ENCODE assay signal across 19 cellular contexts in the genomic region with DNA sequence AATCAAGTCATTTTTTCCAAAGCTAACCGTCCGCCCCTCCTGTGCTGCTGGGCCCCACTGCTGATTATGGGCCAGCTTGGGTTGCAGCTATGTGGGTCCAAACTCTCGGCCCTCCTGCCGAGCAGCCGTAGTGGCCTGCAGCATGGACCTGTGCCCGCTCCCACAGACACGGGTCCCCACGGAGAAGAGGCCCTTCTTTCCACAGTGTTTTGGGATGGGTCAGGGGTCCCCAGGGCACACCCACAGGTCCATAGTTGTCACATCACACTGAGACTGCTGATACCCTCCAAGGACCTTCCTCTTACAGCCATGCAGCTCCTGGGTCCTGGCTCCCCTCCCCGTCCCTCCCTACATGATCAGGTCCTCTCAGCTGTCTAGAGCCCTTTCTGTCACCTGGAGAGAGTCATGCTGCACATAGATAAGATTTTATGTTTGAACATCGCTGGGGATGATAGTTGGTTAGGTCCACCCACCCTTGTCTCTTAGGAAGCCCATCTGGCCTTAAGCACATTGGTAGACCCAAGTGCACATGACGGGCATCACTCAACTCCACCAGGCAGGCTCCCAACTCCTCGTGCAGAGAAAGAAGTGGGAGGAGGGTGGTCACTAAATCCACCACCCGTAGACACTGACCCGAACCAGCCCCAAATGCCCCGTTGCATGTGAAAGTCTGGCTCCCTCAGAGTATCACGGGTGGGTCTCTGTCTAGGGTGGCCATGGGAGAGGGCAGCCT. TPM values are rescaled to one million over a fixed set of nuclear protein-coding genes. Genes with fewer than 3 reads are reported as not detected.
DNase-seq lines count a peak whose midpoint lies in the region; ATAC-seq, FAIRE-seq and TF ChIP-seq lines count a peak whose summit lies in the region.
"Had no signal": no experiment of that assay in that cellular context is flagged by ENCODE, and none has a peak within 500 bp of the region (broad histone marks: within the 10 kb centered on the region; RNA-seq: fewer than 3 reads in every experiment).

No MANE protein-coding gene starts in this region.

- peak overlapping the region; percentile 83 for H3K27ac ChIP-seq in K562 (ENCODE audit: extremely low read depth, low read depth, low read length)
- H3K27ac ChIP-seq: foreskin keratinocyte, HL-60, KMS-11 had no signal

- WGBS in K562 (ENCODE audit: insufficient coverage, low coverage, missing lambda C conversion rate): 18% methylated on average over 12 of the region's 16 CpGs

- CTCF ChIA-PET in K562 (lab: Yijun Ruan, JAX; ENCODE audit: low intra/inter-chr PET ratio): no interaction called here

- DNase-seq in GF-D8 (lab: John Stamatoyannopoulos, UW): peak; percentile 11
- DNase-seq in NB4 (ENCODE audit: low read depth): peak; percentile 41
- peak; percentile 61 to 80 (median 64) for DNase-seq in K562 (ENCODE audit: extremely low read depth in 1 of 4, low spot score in 3 of 4)
- peak; percentile 30 for DNase-seq in sciatic nerve (ENCODE audit: low spot score)
- no peak for DNase-seq in GM19238 (ENCODE audit: insufficient read length, low spot score)
- DNase-seq in NCI-H82 treated with DMSO at 0.1 percent for 48 hours (lab: John Stamatoyannopoulos, UW; ENCODE audit: unreplicated experiment): no peak
- DNase-seq: central memory CD4-positive, alpha-beta T cell; DMS153; foreskin keratinocyte; left ventricle myocardium superior; NCI-H1417 treated with DMSO at 0.1 percent for 48 hours; NCI-H226; SHP77 treated with DMSO at 0.1 percent for 48 hours; substantia nigra had no signal

- FAIRE-seq in K562 (lab: Jason Lieb, UNC): peak; percentile 90

- no peaks in the 10 kb centered on the region for H3K9me3 ChIP-seq in K562 (replicated peaks; ENCODE audit: control insufficient read depth, insufficient read depth, low read depth, low read length)

- ATAC-seq in K562: peak; percentile 62
- ATAC-seq in sciatic nerve: no peak
- no peak for ATAC-seq in HG02798 (IDR thresholded peaks at IDR 0.05; ENCODE audit: poor library complexity, unreplicated experiment)

- peak overlapping the region; percentile 60 to 83; a peak in 3 of 4 replicates for H3K9ac ChIP-seq in K562 (ENCODE audit: insufficient read depth in 1 of 2, low read depth in 2 of 2, low read length in 2 of 2)
- H3K9ac ChIP-seq: KMS-11 had no signal

- TF ChIP-seq POLR2A in NB4 (IDR thresholded peaks at IDR 0.05; ENCODE audit: extremely low read depth, insufficient read length): no peak
- TF ChIP-seq POLR2A in K562 (conservative IDR thresholded peaks at IDR 0.05): no peak

- no TSS peak for BruUV-seq in K562 (replicated peaks; lab: Mats Ljungman, UMichigan)

- no peak for TF ChIP-seq RAD21 in K562 (CRISPR knock-in tag; conservative IDR thresholded peaks at IDR 0.05 in 1 of 2, IDR thresholded peaks at IDR 0.05 in 1 of 2)

- peak; percentile 67; the same call in 1 of the 2 replicates for TF ChIP-seq EP300 in K562 (IDR thresholded peaks at IDR 0.05; ENCODE audit: low read length)

- no peaks in the 10 kb centered on the region for H4K20me1 ChIP-seq in K562 (replicated peaks; ENCODE audit: control insufficient read depth, insufficient read depth, low read length)

- intact Hi-C loops in K562 (cut with micrococcal nuclease) (loop anchor here (10.0 kb wide), 1 partner anchor 147 kb away; a partner anchor contains a TSS), sciatic nerve (cut with DNase I) (no loop called here)

- H3K4me3 ChIP-seq in NB4 (ENCODE audit: low read depth, low read length) (peak overlapping the region; percentile 81), K562 (peak overlapping the region; percentile 29)

- no peaks in the 10 kb centered on the region for H3K27me3 ChIP-seq in K562 (ENCODE audit: control insufficient read depth in 2 of 2, insufficient read depth in 2 of 2, low read length in 2 of 2)

- peak overlapping the region; percentile 74 for H3K4me2 ChIP-seq in K562 (ENCODE audit: insufficient read depth, low read length)
- H3K4me2 ChIP-seq: KMS-11 had no signal

- POLR2A ChIA-PET in K562 (lab: Yijun Ruan, JAX): no interaction called here

- H3K4me1 ChIP-seq in K562 (replicated peaks in 1 of 2; ENCODE audit: control insufficient read depth in 2 of 2, insufficient read depth in 2 of 2, low read length in 2 of 2): peaks cover 36 to 54% of the 10 kb centered on the region in 2 experiments

- TF ChIP-seq CTCF in NB4 (IDR thresholded peaks at IDR 0.05; ENCODE audit: low read depth, low read length) (no peak), K562 (IDR thresholded peaks at IDR 0.05 in 2 of 3, conservative IDR thresholded peaks at IDR 0.05 in 1 of 3; ENCODE audit: insufficient read depth in 2 of 3, low read depth in 1 of 3, low read length in 3 of 3) (no peak)

- H3K79me2 ChIP-seq in K562 (ENCODE audit: control insufficient read depth, insufficient read depth, low read length): no peaks in the 10 kb centered on the region

- in situ Hi-C loops in K562 (cut with MboI): loop anchor here (5.0 kb wide), 1 partner anchor 80 kb away; no protein-coding TSS in a partner anchor

- H3K9me1 ChIP-seq in K562 (ENCODE audit: control insufficient read depth, insufficient read depth, low read length): no peaks in the 10 kb centered on the region

- no peaks in the 10 kb centered on the region; the same call in 2 of the 3 replicates for H3K36me3 ChIP-seq in K562 (ENCODE audit: control insufficient read depth, insufficient read depth, low read length)

- H2AFZ ChIP-seq in K562 (ENCODE audit: low read depth, low read length): peak overlapping the region; percentile 85

TF ChIP-seq in K562, 482 proteins besides CTCF, POLR2A, EP300 and RAD21 (continues in another document):
- TF ChIP-seq RAD51 (IDR thresholded peaks at IDR 0.05; ENCODE audit: borderline replicate concordance, low read depth) (no peak), JUND (IDR thresholded peaks at IDR 0.05; ENCODE audit: borderline replicate concordance, low read depth, low read length) (0 out of 2 replicates have a peak, but pooled peaks have one; percentile 28), JUND (tag; IDR thresholded peaks at IDR 0.05; ENCODE audit: borderline replicate concordance, low read depth, low read length) (no peak; the same call in 2 of the 3 replicates), PML (IDR thresholded peaks at IDR 0.05; ENCODE audit: low read length) (peak; percentile 75; the same call in 1 of the 2 replicates), GATA2 (CRISPR knock-in tag; IDR thresholded peaks at IDR 0.05) (peak; percentile 79)
- TF ChIP-seq, protein P1, sequence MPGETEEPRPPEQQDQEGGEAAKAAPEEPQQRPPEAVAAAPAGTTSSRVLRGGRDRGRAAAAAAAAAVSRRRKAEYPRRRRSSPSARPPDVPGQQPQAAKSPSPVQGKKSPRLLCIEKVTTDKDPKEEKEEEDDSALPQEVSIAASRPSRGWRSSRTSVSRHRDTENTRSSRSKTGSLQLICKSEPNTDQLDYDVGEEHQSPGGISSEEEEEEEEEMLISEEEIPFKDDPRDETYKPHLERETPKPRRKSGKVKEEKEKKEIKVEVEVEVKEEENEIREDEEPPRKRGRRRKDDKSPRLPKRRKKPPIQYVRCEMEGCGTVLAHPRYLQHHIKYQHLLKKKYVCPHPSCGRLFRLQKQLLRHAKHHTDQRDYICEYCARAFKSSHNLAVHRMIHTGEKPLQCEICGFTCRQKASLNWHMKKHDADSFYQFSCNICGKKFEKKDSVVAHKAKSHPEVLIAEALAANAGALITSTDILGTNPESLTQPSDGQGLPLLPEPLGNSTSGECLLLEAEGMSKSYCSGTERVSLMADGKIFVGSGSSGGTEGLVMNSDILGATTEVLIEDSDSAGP (CRISPR knock-in tag; IDR thresholded peaks at IDR 0.05): no peak

RNA-seq across cellular contexts. Expression of a gene that starts 17.5 kb away (rescaled TPM):
- 1.3 and 2.8 TPM in 2 replicates for total RNA-seq in K562 (2011; cell fraction: chromatin; rRNA removed; ENCODE audit: low replicate concordance)
- total RNA-seq in K562 (2011; cell fraction: nucleolus; rRNA removed): 2.0 and 2.2 TPM in 2 replicates
- total RNA-seq in K562 (2011; cell fraction: nucleoplasm; rRNA removed): 1.5 and 2.7 TPM in 2 replicates
- total RNA-seq in K562 (2014; rRNA removed): 0.08 and 0.18 TPM in 2 replicates
- 0.11 and 0.16 TPM in 2 replicates for total RNA-seq in K562 (2014; rRNA removed; fragmentation: Illumina TruSeq; extraction: Trizol)
- total RNA-seq in K562 (2015; rRNA removed; fragmentation: Illumina TruSeq; extraction: Trizol): 0.34 and 0.36 TPM in 2 replicates
- total RNA-seq in K562 (2021): 0.07 and 0.18 TPM in 2 replicates
- polyA plus RNA-seq in K562 (2011; rRNA removed): 0.32 and 0.49 TPM in 2 replicates
- polyA plus RNA-seq in K562 (2011; cell fraction: cytosol; rRNA removed): 0.34 and 0.49 TPM in 2 replicates
- 0.95 and 1.7 TPM in 2 replicates for polyA plus RNA-seq in K562 (2011; cell fraction: nucleus; rRNA removed)
- 1.2 and 1.4 TPM in 2 replicates for polyA plus RNA-seq in K562 (2012)
- polyA plus RNA-seq in K562 (2014; fragmentation: Illumina TruSeq; extraction: Trizol): 0.16 and 0.19 TPM in 2 replicates
- polyA plus RNA-seq in K562 (2014; fragmentation: Nextera tagmentation; extraction: Ambion mirVana): under 1 TPM; 0.27 to 0.34 TPM
- 0.36 and 0.73 TPM in 2 replicates for polyA plus RNA-seq in K562 (2014; rRNA removed)
- 0.45 and 0.46 TPM in 2 replicates for polyA minus RNA-seq in K562 (2011; rRNA and poly(A)+ RNA removed)
- polyA minus RNA-seq in K562 (2011; cell fraction: cytosol; rRNA and poly(A)+ RNA removed): not detected in 2 replicates
- 1.00 and 1.1 TPM in 2 replicates for polyA minus RNA-seq in K562 (2011; cell fraction: nucleus; rRNA and poly(A)+ RNA removed)
- 0.18 TPM for total RNA-seq in sciatic nerve
- total RNA-seq: foreskin keratinocyte, left ventricle myocardium superior, progenitor cell of endocrine pancreas had no signal
- polyA plus RNA-seq: BJ, foreskin keratinocyte had no signal

RNA-seq across cellular contexts. Expression of a gene that starts 42.8 kb away (rescaled TPM):
- total RNA-seq in K562 (2011; cell fraction: chromatin; rRNA removed; ENCODE audit: low replicate concordance): 15.7 and 63.4 TPM in 2 replicates
- total RNA-seq in K562 (2011; cell fraction: nucleolus; rRNA removed): 70.9 and 81.4 TPM in 2 replicates
- 54.6 and 63.5 TPM in 2 replicates for total RNA-seq in K562 (2011; cell fraction: nucleoplasm; rRNA removed)
- 21.5 and 30.9 TPM in 2 replicates for total RNA-seq in K562 (2014; rRNA removed)
- total RNA-seq in K562 (2014; rRNA removed; fragmentation: Illumina TruSeq; extraction: Trizol): 14.3 and 15.4 TPM in 2 replicates
- 19.7 and 20.8 TPM in 2 replicates for total RNA-seq in K562 (2015; rRNA removed; fragmentation: Illumina TruSeq; extraction: Trizol)
- 24.1 and 26.0 TPM in 2 replicates for total RNA-seq in K562 (2021)
- polyA plus RNA-seq in K562 (2011; rRNA removed): 58.8 and 64.7 TPM in 2 replicates
- polyA plus RNA-seq in K562 (2011; cell fraction: cytosol; rRNA removed): 72.2 and 89.1 TPM in 2 replicates
- 23.0 and 26.2 TPM in 2 replicates for polyA plus RNA-seq in K562 (2011; cell fraction: nucleus; rRNA removed)
- polyA plus RNA-seq in K562 (2012): 40.7 and 50.5 TPM in 2 replicates
- 37.5 and 38.3 TPM in 2 replicates for polyA plus RNA-seq in K562 (2014; fragmentation: Illumina TruSeq; extraction: Trizol)
- 1 to 10 TPM in 1 of 2 experiments, under 1 TPM in 1; 0.49 to 1.4 TPM for polyA plus RNA-seq in K562 (2014; fragmentation: Nextera tagmentation; extraction: Ambion mirVana)
- 27.1 and 37.1 TPM in 2 replicates for polyA plus RNA-seq in K562 (2014; rRNA removed)
- polyA minus RNA-seq in K562 (2011; rRNA and poly(A)+ RNA removed): 42.9 and 62.5 TPM in 2 replicates
- 29.0 and 39.4 TPM in 2 replicates for polyA minus RNA-seq in K562 (2011; cell fraction: cytosol; rRNA and poly(A)+ RNA removed)
- polyA minus RNA-seq in K562 (2011; cell fraction: nucleus; rRNA and poly(A)+ RNA removed): 3.5 and 4.2 TPM in 2 replicates
- 136 TPM for total RNA-seq in sciatic nerve

Comparison
In these comparisons a context has a peak if more than half of its experiments do, and no peak if none do; other contexts are left out.
1. DNase-seq: peak in GF-D8 (single experiment), NB4 (single experiment), K562 (4 of 4) and sciatic nerve (single experiment); none in GM19238 (single experiment) and NCI-H82 treated with DMSO at 0.1 percent for 48 hours (single experiment).